Comparison of ENCODE assay signal across 9 cellular contexts in the genomic region with DNA sequence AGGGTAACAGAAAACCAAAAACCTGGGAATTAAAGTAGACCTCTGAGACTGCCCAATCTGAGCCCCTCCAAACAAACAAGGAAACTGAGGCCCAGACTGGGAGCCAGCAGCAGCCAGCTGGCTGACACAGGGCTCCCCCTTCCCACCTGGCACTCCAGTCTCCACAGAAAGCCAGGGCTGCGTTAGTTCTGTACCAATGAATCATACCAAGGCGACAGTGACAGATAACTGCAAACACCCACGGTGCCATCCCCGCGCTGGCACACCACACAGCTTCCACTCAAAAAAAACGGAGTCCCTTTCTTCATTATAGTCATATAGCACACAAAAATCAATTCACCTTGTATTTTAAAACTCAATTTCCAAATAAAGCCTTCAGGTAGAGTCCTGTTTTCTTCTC. TPM values are rescaled to one million over a fixed set of nuclear protein-coding genes. Genes with fewer than 3 reads are reported as not detected.
DNase-seq lines count a peak whose midpoint lies in the region; ATAC-seq lines count a peak whose summit lies in the region.
"Had no signal": no experiment of that assay in that cellular context is flagged by ENCODE, and none has a peak within 500 bp of the region (broad histone marks: within the 10 kb centered on the region; RNA-seq: fewer than 3 reads in every experiment).

No MANE protein-coding gene starts in this region.

- peak overlapping the region; percentile 88 for H3K27ac ChIP-seq in HUES48 (ENCODE audit: low read depth, low read length)

- intact Hi-C loops in left ventricle myocardium superior (cut with micrococcal nuclease) = no loop called here

- H3K4me3 ChIP-seq in HUES48 (ENCODE audit: low read depth, low read length) = no peak overlapping the region

- DNase-seq in activated T-cell treated with anti-CD3 and anti-CD28 coated beads, Interleukin-2, amount 50 U/mL, for 4 hours = no peak
- DNase-seq in left ventricle myocardium superior (peak; percentile 32), HuH-7.5 (ENCODE audit: low spot score) (no peak), retina (no peak), NCI-H82 (lab: John Stamatoyannopoulos, UW) (no peak)
- DNase-seq in stimulated activated CD4-positive, alpha-beta T cell treated with anti-CD3 and anti-CD28 coated beads, Interleukin-15, amount 100 ng/mL, for 24 hours = peak; percentile 59

- H3K9ac ChIP-seq in HUES48 (ENCODE audit: low read depth, low read length) = no peak overlapping the region

- H3K4me1 ChIP-seq in HUES48 (ENCODE audit: control insufficient read depth, insufficient read depth, low read length) = peaks cover 32% of the 10 kb centered on the region

- no peaks in the 10 kb centered on the region for H3K27me3 Mint-ChIP-seq in activated T-cell treated with anti-CD3 and anti-CD28 coated beads, Interleukin-2, amount 50 U/mL, for 4 hours (ENCODE audit: low read depth)

- 0 out of 2 replicates have a peak, but pooled peaks cover 4% of the 10 kb centered on the region for H3K27me3 ChIP-seq in HUES48 (ENCODE audit: control insufficient read depth, insufficient read depth, low read length)

- ATAC-seq in activated T-cell treated with anti-CD3 and anti-CD28 coated beads, Interleukin-2, amount 50 U/mL, for 4 hours = no peak
- peak; percentile 13 for ATAC-seq in left ventricle myocardium superior
- ATAC-seq in GM18858 (IDR thresholded peaks at IDR 0.05; ENCODE audit: unreplicated experiment) = no peak

- peaks cover 4% of the 10 kb centered on the region for H3K36me3 Mint-ChIP-seq in activated T-cell treated with anti-CD3 and anti-CD28 coated beads, Interleukin-2, amount 50 U/mL, for 4 hours (ENCODE audit: insufficient read depth)

- H3K9me3 Mint-ChIP-seq in activated T-cell treated with anti-CD3 and anti-CD28 coated beads, Interleukin-2, amount 50 U/mL, for 4 hours = no peaks in the 10 kb centered on the region

- peak overlapping the region; percentile 80 for H3K4me3 Mint-ChIP-seq in activated T-cell treated with anti-CD3 and anti-CD28 coated beads, Interleukin-2, amount 50 U/mL, for 4 hours

- H3K36me3 ChIP-seq in HUES48 (ENCODE audit: control insufficient read depth, insufficient read depth, low read length) = no peaks in the 10 kb centered on the region
- H3K36me3 ChIP-seq: neutrophil had no signal

- peaks cover 49% of the 10 kb centered on the region for H3K4me1 Mint-ChIP-seq in activated T-cell treated with anti-CD3 and anti-CD28 coated beads, Interleukin-2, amount 50 U/mL, for 4 hours (ENCODE audit: low read depth)

- H3K9me3 ChIP-seq in HUES48 (ENCODE audit: control insufficient read depth, insufficient read depth, low read length) = no peaks in the 10 kb centered on the region
- H3K9me3 ChIP-seq: neutrophil had no signal

RNA-seq across cellular contexts. Expression of gene PER2, which starts 1.4 kb away (rescaled TPM):
- 10 to 100 TPM; 22.8 to 25.4 (median 24.6) TPM for total RNA-seq in activated T-cell treated with anti-CD3 and anti-CD28 coated beads, Interleukin-2, amount 50 U/mL, for 4 hours
- 4.5 TPM for total RNA-seq in left ventricle myocardium superior

RNA-seq across cellular contexts. Expression of gene TRAF3IP1, which starts 33.3 kb away (rescaled TPM):
- 10 to 100 TPM; 16.4 to 19.1 (median 17.8) TPM for total RNA-seq in activated T-cell treated with anti-CD3 and anti-CD28 coated beads, Interleukin-2, amount 50 U/mL, for 4 hours
- 13.8 TPM for total RNA-seq in left ventricle myocardium superior

RNA-seq across cellular contexts. Expression of gene HES6, which starts 47.1 kb away (rescaled TPM):
- total RNA-seq in activated T-cell treated with anti-CD3 and anti-CD28 coated beads, Interleukin-2, amount 50 U/mL, for 4 hours = 1 to 10 TPM; 5.9 to 9.1 (median 8.0) TPM
- total RNA-seq in left ventricle myocardium superior = 2.7 TPM

Comparison
In these comparisons a context has a peak if more than half of its experiments do, and no peak if none do; other contexts are left out.
1. DNase-seq: peak in left ventricle myocardium superior (single experiment) and stimulated activated CD4-positive, alpha-beta T cell treated with anti-CD3 and anti-CD28 coated beads, Interleukin-15, amount 100 ng/mL, for 24 hours (single experiment); none in activated T-cell treated with anti-CD3 and anti-CD28 coated beads, Interleukin-2, amount 50 U/mL, for 4 hours (single experiment), HuH-7.5 (single experiment), retina (single experiment) and NCI-H82 (single experiment).